ENCODE assay signal across 8 cellular contexts in genomic region chr3:111967651-111968274, GRCh38. TPM values are rescaled to one million over a fixed set of nuclear protein-coding genes. Genes with fewer than 3 reads are reported as not detected.
DNase-seq lines count a peak whose midpoint lies in the region; ATAC-seq and TF ChIP-seq lines count a peak whose summit lies in the region.

No MANE protein-coding gene starts in this region.

- H3K9me3 Mint-ChIP-seq in CD8-positive, alpha-beta T cell, result no peaks in the 10 kb centered on the region

- no peak overlapping the region for H2BK120ac ChIP-seq in mesenchymal stem cell (ENCODE audit: low read depth, low read length)

- no peak overlapping the region for H3K4me3 ChIP-seq in CD8-positive, alpha-beta T cell (ENCODE audit: low read depth, low read length)
- no peak overlapping the region for H3K4me3 ChIP-seq in mesenchymal stem cell (ENCODE audit: insufficient read depth in 1 of 2, low read depth in 1 of 2, low read length in 2 of 2)

- POLR2A ChIA-PET in CD8-positive, alpha-beta T cell (lab: Charles Lee), result interaction anchor here (0.6 to 2.4 kb wide), 5 partner anchors 11 to 397 kb away, joined by 3 to 12 read pairs (median 4); partner anchors contain the start of gene ABHD10

- no peaks in the 10 kb centered on the region for H3K36me3 ChIP-seq in CD8-positive, alpha-beta T cell (ENCODE audit: insufficient read depth, low read length)
- peaks cover 10 to 88% of the 10 kb centered on the region in 2 experiments for H3K36me3 ChIP-seq in mesenchymal stem cell (ENCODE audit: control insufficient read depth in 1 of 2, insufficient read depth in 2 of 2, low read depth in 1 of 2, low read length in 2 of 2)

- peak; percentile 95 for ATAC-seq in CD8-positive, alpha-beta T cell
- ATAC-seq in GM19455 (IDR thresholded peaks at IDR 0.05; ENCODE audit: unreplicated experiment), result peak; percentile 97
- ATAC-seq in HG03565 (IDR thresholded peaks at IDR 0.05; ENCODE audit: unreplicated experiment), result peak; percentile 98

- H3K4ac ChIP-seq in mesenchymal stem cell (ENCODE audit: low read depth in 1 of 2, low read length in 2 of 2), result no peak overlapping the region

- peak; percentile 92 for TF ChIP-seq CTCF in CD8-positive, alpha-beta T cell (IDR thresholded peaks at IDR 0.05)

- H4K8ac ChIP-seq in mesenchymal stem cell (ENCODE audit: low read length), result no peak overlapping the region

- H2AFZ ChIP-seq in mesenchymal stem cell (ENCODE audit: low read depth, low read length), result no peak overlapping the region

- H2AK5ac ChIP-seq in mesenchymal stem cell (ENCODE audit: low read length, severe bottlenecking), result no peak overlapping the region

- H4K91ac ChIP-seq in mesenchymal stem cell (ENCODE audit: low read length), result no peak overlapping the region

- H3K79me1 ChIP-seq in mesenchymal stem cell (replicated peaks; ENCODE audit: low read length, poor library complexity, severe bottlenecking), result peaks cover 2% of the 10 kb centered on the region

- H3K23ac ChIP-seq in mesenchymal stem cell (ENCODE audit: low read length in 2 of 2), result no peak overlapping the region

- H3K27me3 Mint-ChIP-seq in CD8-positive, alpha-beta T cell (ENCODE audit: low read depth), result no peaks in the 10 kb centered on the region

- no peak overlapping the region for H3K14ac ChIP-seq in mesenchymal stem cell (ENCODE audit: low read length in 2 of 2)

- H2BK15ac ChIP-seq in mesenchymal stem cell (ENCODE audit: low read depth, poor library complexity, severe bottlenecking), result no peak overlapping the region

- 21% methylated on average over 8 of the region's 8 CpGs for WGBS in mesenchymal stem cell

- no peak overlapping the region for H3K27ac ChIP-seq in CD8-positive, alpha-beta T cell (ENCODE audit: low read depth, low read length)
- no peak overlapping the region for H3K27ac ChIP-seq in mesenchymal stem cell (ENCODE audit: low read length, poor library complexity, severe bottlenecking)

- CTCF ChIA-PET in CD8-positive, alpha-beta T cell (lab: Charles Lee), result interaction anchor here (0.6 to 20.8 kb wide), 29 partner anchors 9 to 399 kb away, joined by 3 to 379 read pairs (median 4); partner anchors contain the start of gene ABHD10

- no peak overlapping the region for H3K18ac ChIP-seq in mesenchymal stem cell (ENCODE audit: low read depth in 1 of 2, low read length in 2 of 2)

- no peak overlapping the region for H3K27ac Mint-ChIP-seq in CD8-positive, alpha-beta T cell

- H3K36me3 Mint-ChIP-seq in CD8-positive, alpha-beta T cell, result no peaks in the 10 kb centered on the region

- no peaks in the 10 kb centered on the region for H3K27me3 ChIP-seq in CD8-positive, alpha-beta T cell (ENCODE audit: insufficient read depth, low read length)
- H3K27me3 ChIP-seq in mesenchymal stem cell (ENCODE audit: control insufficient read depth in 1 of 2, insufficient read depth in 1 of 2, low read length in 2 of 2), result no peaks in the 10 kb centered on the region

- no peak overlapping the region for H2BK12ac ChIP-seq in mesenchymal stem cell (ENCODE audit: low read length in 2 of 2)

- H3K9me3 ChIP-seq in CD8-positive, alpha-beta T cell (ENCODE audit: low read length), result no peaks in the 10 kb centered on the region
- no peaks in the 10 kb centered on the region for H3K9me3 ChIP-seq in mesenchymal stem cell (ENCODE audit: control insufficient read depth, low read length)

- intact Hi-C loops in CD8-positive, alpha-beta T cell (cut with DNase I, micrococcal nuclease), result loop anchor here (1.0 to 10.0 kb wide), 6 partner anchors 46 to 393 kb away; no protein-coding TSS in a partner anchor

- H3K4me1 ChIP-seq in CD8-positive, alpha-beta T cell (ENCODE audit: insufficient read depth, low read length), result no peaks in the 10 kb centered on the region
- H3K4me1 ChIP-seq in mesenchymal stem cell (ENCODE audit: control insufficient read depth, insufficient read depth, low read depth, low read length), result no peaks in the 10 kb centered on the region

- no peak overlapping the region for H3K4me3 Mint-ChIP-seq in CD8-positive, alpha-beta T cell

- DNase-seq in CD8-positive, alpha-beta T cell, result peak; percentile 55 to 85 (median 76)
- DNase-seq in NCI-H748 treated with DMSO at 0.1 percent for 48 hours (lab: John Stamatoyannopoulos, UW), result peak; percentile 50
- DNase-seq in activated CD4-positive, alpha-beta T cell treated with anti-CD3 and anti-CD28 coated beads, Interleukin-2, amount 50 U/mL, for 48 hours, result peak; percentile 87 to 90
- peak; percentile 84 for DNase-seq in ecto neural progenitor cell (ENCODE audit: low spot score)
- DNase-seq in mesenchymal stem cell, result peak; percentile 82
- peak; percentile 58 for DNase-seq in stimulated activated CD8-positive, alpha-beta memory T cell treated with anti-CD3 and anti-CD28 coated beads, Interleukin-15, amount 100 ng/mL, for 24 hours (ENCODE audit: low read depth)

- peak overlapping the region; percentile 71 for H3K9ac ChIP-seq in mesenchymal stem cell (ENCODE audit: low read length)

- peaks cover 3% of the 10 kb centered on the region for H3K4me1 Mint-ChIP-seq in CD8-positive, alpha-beta T cell (ENCODE audit: low read depth)

- H2BK5ac ChIP-seq in mesenchymal stem cell (ENCODE audit: low read depth, low read length, poor library complexity, severe bottlenecking), result no peak overlapping the region

- no peak overlapping the region for H3K4me2 ChIP-seq in mesenchymal stem cell (ENCODE audit: low read length, poor library complexity, severe bottlenecking)

RNA-seq across cellular contexts. Expression of gene ABHD10, which starts 11.1 kb away (rescaled TPM):
- total RNA-seq in CD8-positive, alpha-beta T cell, result 10 to 100 TPM; 19.8 to 26.0 TPM
- 14.9 TPM for polyA plus RNA-seq in mesenchymal stem cell (2013, experiment 1 of 2)
- polyA plus RNA-seq in mesenchymal stem cell (2013, experiment 2 of 2), result 16.1 TPM

RNA-seq across cellular contexts. Expression of gene TAGLN3, which starts 31.0 kb away (rescaled TPM):
- not detected for total RNA-seq in CD8-positive, alpha-beta T cell
- polyA plus RNA-seq in mesenchymal stem cell (2013, experiment 1 of 2), result 0.07 TPM
- 0.03 TPM for polyA plus RNA-seq in mesenchymal stem cell (2013, experiment 2 of 2)
